Comparison of ENCODE assay signal across 14 cellular contexts in the genomic region with DNA sequence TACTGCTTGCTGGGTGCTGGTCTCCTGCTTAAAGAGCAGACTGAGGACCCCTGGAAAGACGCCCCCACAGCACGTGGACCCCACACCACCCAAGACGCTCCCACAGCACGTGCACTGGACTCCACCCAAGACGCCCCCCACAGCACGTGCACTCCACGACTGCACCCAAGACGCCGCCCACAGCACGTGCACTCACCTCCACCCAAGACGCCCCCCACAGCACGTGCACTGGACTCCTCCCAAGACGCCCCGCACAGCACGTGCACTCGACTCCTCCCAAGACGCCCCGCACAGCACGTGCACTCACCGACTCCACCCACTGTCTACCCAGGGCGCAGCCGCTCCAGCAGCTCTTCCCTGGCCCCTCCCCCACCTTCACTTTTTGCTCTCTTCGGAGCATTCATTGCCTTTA. TPM values are rescaled to one million over a fixed set of nuclear protein-coding genes. Genes with fewer than 3 reads are reported as not detected.
A peak's percentile ranks its signal among the peaks of the same experiment; 100 is the strongest.
DNase-seq lines count a peak whose midpoint lies in the region; ATAC-seq and TF ChIP-seq lines count a peak whose summit lies in the region.
"Had no signal": no experiment of that assay in that cellular context is flagged by ENCODE, and none has a peak within 500 bp of the region (broad histone marks: within the 10 kb centered on the region; RNA-seq: fewer than 3 reads in every experiment).

No MANE protein-coding gene starts in this region.

- TF ChIP-seq CTCF in GM12865 (IDR thresholded peaks at IDR 0.05; ENCODE audit: insufficient read depth, low read depth, low read length, missing control alignments) = no peak
- TF ChIP-seq CTCF in esophagus muscularis mucosa (IDR thresholded peaks at IDR 0.05) = no peak
- TF ChIP-seq CTCF in tibial artery (IDR thresholded peaks at IDR 0.05) = no peak

- H3K36me3 ChIP-seq in esophagus muscularis mucosa (peaks cover 0 to 15% (median 6%) of the 10 kb centered on the region in 4 donors), tibial artery (peaks cover 0 to 7% (median 0%) of the 10 kb centered on the region in 3 donors)

- TF ChIP-seq EP300 in esophagus muscularis mucosa (IDR thresholded peaks at IDR 0.05) = no peak

- H3K9me3 ChIP-seq in esophagus muscularis mucosa = no peaks in the 10 kb centered on the region
- H3K9me3 ChIP-seq in tibial artery = no peaks in the 10 kb centered on the region
- H3K9me3 ChIP-seq: heart right ventricle had no signal

- no peaks in the 10 kb centered on the region for H3K27me3 ChIP-seq in esophagus muscularis mucosa
- H3K27me3 ChIP-seq in tibial artery = no peaks in the 10 kb centered on the region
- H3K27me3 ChIP-seq: heart right ventricle had no signal

- H3K27ac ChIP-seq in esophagus muscularis mucosa (replicated peaks in 1 of 4) (no peak overlapping the region), tibial artery (no peak overlapping the region)
- H3K27ac ChIP-seq: heart right ventricle, parathyroid adenoma had no signal

- no peak overlapping the region for H3K4me3 ChIP-seq in GM12865 (ENCODE audit: low read depth, low read length)
- no peak overlapping the region for H3K4me3 ChIP-seq in esophagus muscularis mucosa
- H3K4me3 ChIP-seq in tibial artery = no peak overlapping the region
- H3K4me3 ChIP-seq: heart right ventricle had no signal

- no peak for ATAC-seq in HG02840 (IDR thresholded peaks at IDR 0.05; ENCODE audit: low FRiP score, unreplicated experiment)

- WGBS in esophagus muscularis mucosa = 89% methylated on average over 23 of the region's 23 CpGs

- no peak for TF ChIP-seq POLR2A in esophagus muscularis mucosa (IDR thresholded peaks at IDR 0.05; ENCODE audit: low read depth)

- intact Hi-C loops in esophagus muscularis mucosa (cut with DNase I) = no loop called here
- intact Hi-C loops in tibial artery (cut with DNase I; ENCODE audit: low total_unique reads) = no loop called here

- H3K4me1 ChIP-seq in esophagus muscularis mucosa (peaks cover 38 to 66% (median 54%) of the 10 kb centered on the region in 4 donors), tibial artery (peaks cover 0 to 41% (median 17%) of the 10 kb centered on the region in 4 donors)
- H3K4me1 ChIP-seq: parathyroid adenoma had no signal

- DNase-seq in GM12865 (ENCODE audit: low read depth) (peak; percentile 42), SK-N-DZ (ENCODE audit: low spot score) (peak; percentile 23), esophagus muscularis mucosa (ENCODE audit: extremely low spot score) (peak; percentile 93), pulmonary artery endothelial cell (ENCODE audit: low read depth, low spot score) (peak; percentile 17), tibial artery (no peak), HuH-7.5 (ENCODE audit: low spot score) (no peak), DMS 273 (lab: John Stamatoyannopoulos, UW; ENCODE audit: unreplicated experiment) (no peak)
- DNase-seq: heart right ventricle; mammary epithelial cell; NCI-H2081; stimulated activated CD4-positive, alpha-beta T cell treated with anti-CD3 and anti-CD28 coated beads, Interleukin-1b, Interleukin-23, amount 100 ng/mL, for 48 hours; stimulated activated naive CD4-positive, alpha-beta T cell treated with Interleukin-2 at 50 U/mL for 16 hours had no signal

RNA-seq across cellular contexts. Expression of a gene that starts 50.5 kb away (rescaled TPM):
- polyA plus RNA-seq in SK-N-DZ (2014; cell fraction: cytosol; rRNA removed) = 44.2 and 44.6 TPM in 2 replicates
- polyA plus RNA-seq in SK-N-DZ (2014; cell fraction: nucleus; rRNA removed) = 119 and 149 TPM in 2 replicates
- total RNA-seq in esophagus muscularis mucosa (10 to 100 TPM; 71.6 to 78.2 (median 74.2) TPM), pulmonary artery endothelial cell (68.3 and 70.8 TPM in 2 replicates)

Comparison
In these comparisons a context has a peak if more than half of its experiments do, and no peak if none do; other contexts are left out.
1. DNase-seq: peak in GM12865 (single experiment), SK-N-DZ (single experiment), esophagus muscularis mucosa (single experiment) and pulmonary artery endothelial cell (single experiment); none in tibial artery (0 of 2), HuH-7.5 (single experiment) and DMS 273 (single experiment).